14 cellular contexts compared by ENCODE assay signal in genomic region chr2:42217307-42217706, GRCh38. TPM values are rescaled to one million over a fixed set of nuclear protein-coding genes. Genes with fewer than 3 reads are reported as not detected.
DNase-seq lines count a peak whose midpoint lies in the region; ATAC-seq, FAIRE-seq and TF ChIP-seq lines count a peak whose summit lies in the region.
"Had no signal": no experiment of that assay in that cellular context is flagged by ENCODE, and none has a peak within 500 bp of the region (broad histone marks: within the 10 kb centered on the region; RNA-seq: fewer than 3 reads in every experiment).

No MANE protein-coding gene starts in this region.

- no peak overlapping the region for H3K4ac ChIP-seq in mesenchymal stem cell (ENCODE audit: low read depth in 1 of 2, low read length in 2 of 2)

- no peak overlapping the region for H4K8ac ChIP-seq in mesenchymal stem cell (ENCODE audit: low read length)

- no peak overlapping the region for H3K4me2 ChIP-seq in mesenchymal stem cell (ENCODE audit: low read length, poor library complexity, severe bottlenecking)

- H2BK15ac ChIP-seq in mesenchymal stem cell (ENCODE audit: low read depth, poor library complexity, severe bottlenecking): no peak overlapping the region

- H3K36me3 ChIP-seq in adipocyte (ENCODE audit: control insufficient read depth, insufficient read depth, low read length, severe bottlenecking): no peaks in the 10 kb centered on the region
- H3K36me3 ChIP-seq in mesenchymal stem cell (ENCODE audit: control insufficient read depth in 1 of 2, insufficient read depth in 2 of 2, low read depth in 1 of 2, low read length in 2 of 2): no peaks in the 10 kb centered on the region
- H3K36me3 ChIP-seq in kidney (ENCODE audit: control insufficient read depth in 1 of 2, insufficient read depth in 2 of 2, low read length in 2 of 2): no peaks in the 10 kb centered on the region

- H3K27me3 Mint-ChIP-seq in activated CD8-positive, alpha-beta T cell treated with anti-CD3 and anti-CD28 coated beads for 36 hours: no peaks in the 10 kb centered on the region
- no peaks in the 10 kb centered on the region for H3K27me3 Mint-ChIP-seq in activated CD8-positive, alpha-beta T cell treated with anti-CD3 and anti-CD28 coated beads, Interleukin-2, amount 10 ng/mL, durations not matched to agents 7 days and 5 days (ENCODE audit: low read depth)
- no peaks in the 10 kb centered on the region for H3K27me3 Mint-ChIP-seq in Calu3 (ENCODE audit: unreplicated experiment)
- H3K27me3 Mint-ChIP-seq in stimulated activated naive B cell treated with anti-CD40 and anti-IgM and Interleukin-4, amounts not matched to agents 10 μg/mL and 1 μg/mL and 100 μg/mL, for 72 hours: no peaks in the 10 kb centered on the region

- no peak overlapping the region for H2AK5ac ChIP-seq in mesenchymal stem cell (ENCODE audit: low read length, severe bottlenecking)

- peaks cover 12% of the 10 kb centered on the region for H3K36me3 Mint-ChIP-seq in activated CD8-positive, alpha-beta T cell treated with anti-CD3 and anti-CD28 coated beads for 36 hours (ENCODE audit: low read depth)
- peaks cover 16% of the 10 kb centered on the region for H3K36me3 Mint-ChIP-seq in activated CD8-positive, alpha-beta T cell treated with anti-CD3 and anti-CD28 coated beads, Interleukin-2, amount 10 ng/mL, durations not matched to agents 7 days and 5 days (ENCODE audit: low read depth)
- H3K36me3 Mint-ChIP-seq in Calu3 (ENCODE audit: insufficient read depth, unreplicated experiment): peaks cover 5% of the 10 kb centered on the region
- peaks cover 4 to 22% of the 10 kb centered on the region in 2 donors for H3K36me3 Mint-ChIP-seq in stimulated activated naive B cell treated with anti-CD40 and anti-IgM and Interleukin-4, amounts not matched to agents 10 μg/mL and 1 μg/mL and 100 μg/mL, for 72 hours

- no peak for DNase-seq in activated CD8-positive, alpha-beta T cell treated with anti-CD3 and anti-CD28 coated beads for 36 hours
- DNase-seq in activated CD8-positive, alpha-beta T cell treated with anti-CD3 and anti-CD28 coated beads, Interleukin-2, amount 10 ng/mL, durations not matched to agents 7 days and 5 days: no peak
- DNase-seq in Calu3: no peak
- DNase-seq in adipocyte (ENCODE audit: low read depth): no peak
- DNase-seq in mesenchymal stem cell: no peak
- no peak for DNase-seq in kidney
- no peak for DNase-seq in stimulated activated naive B cell treated with anti-CD40 and anti-IgM and Interleukin-4, amounts not matched to agents 10 μg/mL and 1 μg/mL and 100 μg/mL, for 72 hours
- DNase-seq in activated CD8-positive, alpha-beta memory T cell treated with anti-CD3 and anti-CD28 coated beads, Interleukin-2, amount 50 U/mL, for 4 hours: no peak
- DNase-seq: MM.1S, NCI-H1105, NCI-H1694 treated with DMSO at 0.1 percent for 48 hours, NCI-H510A, SHP77 had no signal

- peak overlapping the region; percentile 46 for H3K4me3 ChIP-seq in adipocyte (ENCODE audit: low read length)
- H3K4me3 ChIP-seq in mesenchymal stem cell (ENCODE audit: insufficient read depth in 1 of 2, low read depth in 1 of 2, low read length in 2 of 2): no peak overlapping the region
- H3K4me3 ChIP-seq in kidney (ENCODE audit: low read length in 2 of 2): no peak overlapping the region

- no peak overlapping the region for H3K18ac ChIP-seq in mesenchymal stem cell (ENCODE audit: low read depth in 1 of 2, low read length in 2 of 2)

- H3K9me3 ChIP-seq in adipocyte (ENCODE audit: control insufficient read depth, low read length) (no peaks in the 10 kb centered on the region), mesenchymal stem cell (ENCODE audit: control insufficient read depth, low read length) (no peaks in the 10 kb centered on the region), kidney (ENCODE audit: control insufficient read depth in 1 of 2, low read length in 2 of 2) (no peaks in the 10 kb centered on the region)

- FAIRE-seq in kidney (lab: Jason Lieb, UNC): no peak
- FAIRE-seq: A204.1 had no signal

- H4K91ac ChIP-seq in mesenchymal stem cell (ENCODE audit: low read length): no peak overlapping the region

- POLR2A ChIA-PET in activated CD8-positive, alpha-beta T cell treated with anti-CD3 and anti-CD28 coated beads for 36 hours (lab: Charles Lee): no interaction called here
- POLR2A ChIA-PET in activated CD8-positive, alpha-beta T cell treated with anti-CD3 and anti-CD28 coated beads, Interleukin-2, amount 10 ng/mL, durations not matched to agents 7 days and 5 days (lab: Charles Lee): no interaction called here

- H3K27ac Mint-ChIP-seq in activated CD8-positive, alpha-beta T cell treated with anti-CD3 and anti-CD28 coated beads for 36 hours: peak overlapping the region; percentile 10
- no peak overlapping the region for H3K27ac Mint-ChIP-seq in activated CD8-positive, alpha-beta T cell treated with anti-CD3 and anti-CD28 coated beads, Interleukin-2, amount 10 ng/mL, durations not matched to agents 7 days and 5 days
- H3K27ac Mint-ChIP-seq in Calu3 (ENCODE audit: unreplicated experiment): peak overlapping the region; percentile 42
- no peak overlapping the region for H3K27ac Mint-ChIP-seq in stimulated activated naive B cell treated with anti-CD40 and anti-IgM and Interleukin-4, amounts not matched to agents 10 μg/mL and 1 μg/mL and 100 μg/mL, for 72 hours

- no peak overlapping the region for H3K4me3 Mint-ChIP-seq in activated CD8-positive, alpha-beta T cell treated with anti-CD3 and anti-CD28 coated beads for 36 hours
- no peak overlapping the region for H3K4me3 Mint-ChIP-seq in activated CD8-positive, alpha-beta T cell treated with anti-CD3 and anti-CD28 coated beads, Interleukin-2, amount 10 ng/mL, durations not matched to agents 7 days and 5 days
- no peak overlapping the region for H3K4me3 Mint-ChIP-seq in Calu3 (ENCODE audit: low read depth, unreplicated experiment)
- no peak overlapping the region for H3K4me3 Mint-ChIP-seq in stimulated activated naive B cell treated with anti-CD40 and anti-IgM and Interleukin-4, amounts not matched to agents 10 μg/mL and 1 μg/mL and 100 μg/mL, for 72 hours

- WGBS in mesenchymal stem cell: 82% methylated on average over 1 of the region's 3 CpGs

- intact Hi-C loops in activated CD8-positive, alpha-beta T cell treated with anti-CD3 and anti-CD28 coated beads for 36 hours (cut with micrococcal nuclease): no loop called here
- intact Hi-C loops in Calu3 (cut with micrococcal nuclease; ENCODE audit: unreplicated experiment) (no loop called here), kidney (cut with DNase I) (no loop called here)

- no peak overlapping the region for H2AFZ ChIP-seq in mesenchymal stem cell (ENCODE audit: low read depth, low read length)

- CTCF ChIA-PET in activated CD8-positive, alpha-beta T cell treated with anti-CD3 and anti-CD28 coated beads for 36 hours (lab: Charles Lee): interaction anchor here (0.9 kb wide), 1 partner anchor 121 kb away, joined by 4 read pairs; no protein-coding TSS in a partner anchor
- CTCF ChIA-PET in activated CD8-positive, alpha-beta T cell treated with anti-CD3 and anti-CD28 coated beads, Interleukin-2, amount 10 ng/mL, durations not matched to agents 7 days and 5 days (lab: Charles Lee): no interaction called here
- CTCF ChIA-PET in Calu3 (lab: Charles Lee): no interaction called here

- peaks cover 50% of the 10 kb centered on the region for H3K4me1 Mint-ChIP-seq in activated CD8-positive, alpha-beta T cell treated with anti-CD3 and anti-CD28 coated beads for 36 hours (ENCODE audit: low read depth)
- peaks cover 12% of the 10 kb centered on the region for H3K4me1 Mint-ChIP-seq in activated CD8-positive, alpha-beta T cell treated with anti-CD3 and anti-CD28 coated beads, Interleukin-2, amount 10 ng/mL, durations not matched to agents 7 days and 5 days (ENCODE audit: low read depth)
- peaks cover 7% of the 10 kb centered on the region for H3K4me1 Mint-ChIP-seq in Calu3 (ENCODE audit: low read depth, unreplicated experiment)
- H3K4me1 Mint-ChIP-seq in stimulated activated naive B cell treated with anti-CD40 and anti-IgM and Interleukin-4, amounts not matched to agents 10 μg/mL and 1 μg/mL and 100 μg/mL, for 72 hours: peaks cover 30 to 47% of the 10 kb centered on the region in 2 donors

- peaks cover 20% of the 10 kb centered on the region for H3K79me1 ChIP-seq in mesenchymal stem cell (replicated peaks; ENCODE audit: low read length, poor library complexity, severe bottlenecking)

- H2BK5ac ChIP-seq in mesenchymal stem cell (ENCODE audit: low read depth, low read length, poor library complexity, severe bottlenecking): no peak overlapping the region

- H3K27ac ChIP-seq in mesenchymal stem cell (ENCODE audit: low read length, poor library complexity, severe bottlenecking) (no peak overlapping the region), kidney (ENCODE audit: low read depth in 2 of 2, low read length in 2 of 2) (no peak overlapping the region)

- no peaks in the 10 kb centered on the region for H3K9me3 Mint-ChIP-seq in activated CD8-positive, alpha-beta T cell treated with anti-CD3 and anti-CD28 coated beads for 36 hours
- no peaks in the 10 kb centered on the region for H3K9me3 Mint-ChIP-seq in activated CD8-positive, alpha-beta T cell treated with anti-CD3 and anti-CD28 coated beads, Interleukin-2, amount 10 ng/mL, durations not matched to agents 7 days and 5 days (ENCODE audit: insufficient read depth)
- H3K9me3 Mint-ChIP-seq in Calu3 (ENCODE audit: low read depth, unreplicated experiment): no peaks in the 10 kb centered on the region
- H3K9me3 Mint-ChIP-seq in stimulated activated naive B cell treated with anti-CD40 and anti-IgM and Interleukin-4, amounts not matched to agents 10 μg/mL and 1 μg/mL and 100 μg/mL, for 72 hours: no peaks in the 10 kb centered on the region

- no peak for TF ChIP-seq CTCF in activated CD8-positive, alpha-beta T cell treated with anti-CD3 and anti-CD28 coated beads for 36 hours (IDR thresholded peaks at IDR 0.05)
- no peak for TF ChIP-seq CTCF in Calu3 (IDR thresholded peaks at IDR 0.05; ENCODE audit: unreplicated experiment)
- TF ChIP-seq CTCF in kidney (IDR thresholded peaks at IDR 0.05; ENCODE audit: borderline replicate concordance, extremely low read depth, insufficient read depth): no peak

- no peak overlapping the region for H2BK12ac ChIP-seq in mesenchymal stem cell (ENCODE audit: low read length in 2 of 2)

- ATAC-seq in activated CD8-positive, alpha-beta T cell treated with anti-CD3 and anti-CD28 coated beads for 36 hours: no peak
- no peak for ATAC-seq in activated CD8-positive, alpha-beta T cell treated with anti-CD3 and anti-CD28 coated beads, Interleukin-2, amount 10 ng/mL, durations not matched to agents 7 days and 5 days
- ATAC-seq in stimulated activated naive B cell treated with anti-CD40 and anti-IgM and Interleukin-4, amounts not matched to agents 10 μg/mL and 1 μg/mL and 100 μg/mL, for 72 hours (replicated peaks): no peak

- H3K23ac ChIP-seq in mesenchymal stem cell (ENCODE audit: low read length in 2 of 2): no peak overlapping the region

- H3K9ac ChIP-seq in adipocyte (ENCODE audit: low read length): peak overlapping the region; percentile 30
- peak overlapping the region; percentile 64 for H3K9ac ChIP-seq in mesenchymal stem cell (ENCODE audit: low read length)
- no peak overlapping the region for H3K9ac ChIP-seq in kidney (ENCODE audit: low read length in 2 of 2)

- no peak overlapping the region for H2BK120ac ChIP-seq in mesenchymal stem cell (ENCODE audit: low read depth, low read length)

- no TSS peak for BruUV-seq in Calu3 (replicated peaks; lab: Mats Ljungman, UMichigan)

- H3K4me1 ChIP-seq in adipocyte (ENCODE audit: control insufficient read depth, insufficient read depth, low read length) (peaks cover 32% of the 10 kb centered on the region), mesenchymal stem cell (ENCODE audit: control insufficient read depth, insufficient read depth, low read depth, low read length) (no peaks in the 10 kb centered on the region), kidney (ENCODE audit: control insufficient read depth in 1 of 2, insufficient read depth in 1 of 2, low read depth in 1 of 2, low read length in 2 of 2) (no peaks in the 10 kb centered on the region)

- H3K14ac ChIP-seq in mesenchymal stem cell (ENCODE audit: low read length in 2 of 2): no peak overlapping the region

- H3K27me3 ChIP-seq in adipocyte (replicated peaks; ENCODE audit: control insufficient read depth, insufficient read depth, low read length) (no peaks in the 10 kb centered on the region), mesenchymal stem cell (ENCODE audit: control insufficient read depth in 1 of 2, insufficient read depth in 1 of 2, low read length in 2 of 2) (no peaks in the 10 kb centered on the region)

RNA-seq across cellular contexts. Expression of gene EML4, which starts 48.2 kb away (rescaled TPM):
- total RNA-seq in activated CD8-positive, alpha-beta T cell treated with anti-CD3 and anti-CD28 coated beads for 36 hours: 10 to 100 TPM; 58.2 to 59.7 TPM
- total RNA-seq in activated CD8-positive, alpha-beta T cell treated with anti-CD3 and anti-CD28 coated beads, Interleukin-2, amount 10 ng/mL, durations not matched to agents 7 days and 5 days: 10 to 100 TPM; 88.0 to 89.7 TPM
- total RNA-seq in Calu3 (2022) (68.2 and 89.6 TPM in 2 replicates), kidney (53.6 TPM)
- polyA plus RNA-seq in mesenchymal stem cell (2013, experiment 1 of 2): 24.9 TPM
- polyA plus RNA-seq in mesenchymal stem cell (2013, experiment 2 of 2): 24.4 TPM
- 13.0 TPM for polyA plus RNA-seq in kidney (ENCODE audit: insufficient read depth, low read depth, low replicate concordance)

Comparison
In these comparisons a context has a peak if more than half of its experiments do, and no peak if none do; other contexts are left out.
1. H3K27ac Mint-ChIP-seq: peak in activated CD8-positive, alpha-beta T cell treated with anti-CD3 and anti-CD28 coated beads for 36 hours (single experiment) and Calu3 (single experiment); none in activated CD8-positive, alpha-beta T cell treated with anti-CD3 and anti-CD28 coated beads, Interleukin-2, amount 10 ng/mL, durations not matched to agents 7 days and 5 days (single experiment) and stimulated activated naive B cell treated with anti-CD40 and anti-IgM and Interleukin-4, amounts not matched to agents 10 μg/mL and 1 μg/mL and 100 μg/mL, for 72 hours (single experiment).
2. H3K9ac ChIP-seq: peak in adipocyte (single experiment) and mesenchymal stem cell (single experiment); none in kidney (0 of 2).